Comparison of ENCODE assay signal across 1 cellular context in genomic region chr12:10393291-10393690, GRCh38.
TF ChIP-seq lines count a peak whose summit lies in the region.

No MANE protein-coding gene starts in this region.

TF ChIP-seq in GM12891, 5 proteins besides CTCF, POLR2A, EP300 and RAD21:
- TF ChIP-seq PAX5 (IDR thresholded peaks at IDR 0.05; ENCODE audit: insufficient read depth, low read length, severe bottlenecking) (no peak), TAF1 (IDR thresholded peaks at IDR 0.05; ENCODE audit: low read depth, low read length) (no peak), SPI1 (IDR thresholded peaks at IDR 0.05; ENCODE audit: low read depth, low read length) (no peak), POLR2AphosphoS5 (IDR thresholded peaks at IDR 0.05; ENCODE audit: low read depth, low read length) (no peak), POU2F2 (IDR thresholded peaks at IDR 0.05; ENCODE audit: low read depth, low read length) (no peak)
